Comparison of ENCODE assay signal across 12 cellular contexts in genomic region chr21:21373969-21374368, GRCh38.
DNase-seq lines count a peak whose midpoint lies in the region; ATAC-seq and TF ChIP-seq lines count a peak whose summit lies in the region.
"Had no signal": no experiment of that assay in that cellular context is flagged by ENCODE, and none has a peak within 500 bp of the region (broad histone marks: within the 10 kb centered on the region; RNA-seq: fewer than 3 reads in every experiment).

No MANE protein-coding gene starts in this region.

- H3K4me2 ChIP-seq in GM23248 (ENCODE audit: unreplicated experiment) (no peak overlapping the region), osteoblast (ENCODE audit: insufficient read depth, low read length) (no peak overlapping the region), OCI-LY7 (ENCODE audit: low read length) (no peak overlapping the region)

- H3K36me3 ChIP-seq in GM23248 (ENCODE audit: low read depth) (no peaks in the 10 kb centered on the region), brain microvascular endothelial cell (replicated peaks) (no peaks in the 10 kb centered on the region), osteoblast (ENCODE audit: insufficient read depth, low read length) (no peaks in the 10 kb centered on the region), OCI-LY7 (ENCODE audit: insufficient read depth, low read length) (no peaks in the 10 kb centered on the region)
- H3K36me3 ChIP-seq: esophagus squamous epithelium, sigmoid colon had no signal

- H4K20me1 ChIP-seq in GM23248 (ENCODE audit: insufficient read depth) (no peaks in the 10 kb centered on the region), osteoblast (ENCODE audit: insufficient read depth, low read length) (no peaks in the 10 kb centered on the region), OCI-LY7 (ENCODE audit: insufficient read depth, low read length) (no peaks in the 10 kb centered on the region)

- H3K4me1 Mint-ChIP-seq in activated T-helper 17 cell treated with anti-CD3 and anti-CD28 coated beads, Interleukin-2, amount 50 U/mL, for 72 hours: no peaks in the 10 kb centered on the region

- POLR2A ChIA-PET in OCI-LY7 (lab: Charles Lee): interaction anchor here (0.6 kb wide), 1 partner anchor 62 kb away, joined by 3 read pairs; no protein-coding TSS in a partner anchor

- no peak for ATAC-seq in activated T-helper 17 cell treated with anti-CD3 and anti-CD28 coated beads, Interleukin-2, amount 50 U/mL, for 72 hours (replicated peaks)

- no peaks in the 10 kb centered on the region for H3K27me3 ChIP-seq in GM23248 (replicated peaks; ENCODE audit: insufficient read depth)
- no peaks in the 10 kb centered on the region for H3K27me3 ChIP-seq in brain microvascular endothelial cell (replicated peaks)
- H3K27me3 ChIP-seq in osteoblast (ENCODE audit: insufficient read depth, low read length): no peaks in the 10 kb centered on the region
- H3K27me3 ChIP-seq: esophagus squamous epithelium, sigmoid colon had no signal

- H2AFZ ChIP-seq in GM23248 (no peak overlapping the region), osteoblast (ENCODE audit: low read length) (no peak overlapping the region), OCI-LY7 (ENCODE audit: low read length) (no peak overlapping the region)

- H3K4me3 ChIP-seq in GM23248: no peak overlapping the region
- no peak overlapping the region for H3K4me3 ChIP-seq in brain microvascular endothelial cell (ENCODE audit: low read depth, low read length)
- no peak overlapping the region for H3K4me3 ChIP-seq in osteoblast (ENCODE audit: insufficient read depth, low read length)
- no peak overlapping the region for H3K4me3 ChIP-seq in OCI-LY7 (ENCODE audit: low read depth, low read length, poor library complexity, severe bottlenecking)
- H3K4me3 ChIP-seq: esophagus squamous epithelium, sigmoid colon had no signal

- no peaks in the 10 kb centered on the region for H3K9me3 Mint-ChIP-seq in activated T-helper 17 cell treated with anti-CD3 and anti-CD28 coated beads, Interleukin-2, amount 50 U/mL, for 72 hours
- H3K9me3 Mint-ChIP-seq: T-helper 1 cell treated with Interleukin-12 subunit alpha and Interleukin-12 subunit beta and Interleukin-4 antibody, amounts not matched to agents 30 μg/mL and 1 μg/mL, for 36 hours had no signal

- H3K36me3 Mint-ChIP-seq in activated T-helper 17 cell treated with anti-CD3 and anti-CD28 coated beads, Interleukin-2, amount 50 U/mL, for 72 hours (ENCODE audit: low read depth): no peaks in the 10 kb centered on the region

- DNase-seq in GM23248: peak; percentile 2
- DNase-seq in NCI-H2227 treated with DMSO at 0.1 percent for 48 hours (lab: John Stamatoyannopoulos, UW): peak; percentile 63
- no peak for DNase-seq in brain microvascular endothelial cell
- DNase-seq in osteoblast (ENCODE audit: insufficient read length, low spot score, missing footprints): no peak
- no peak for DNase-seq in OCI-LY7 (ENCODE audit: low spot score)
- DNase-seq in C1 segment of cervical spinal cord (lab: John Stamatoyannopoulos, UW): no peak
- DNase-seq in 8988T: no peak
- DNase-seq: activated naive CD4-positive, alpha-beta T cell treated with anti-CD3 and anti-CD28 coated beads, Interleukin-2, amount 50 U/mL, for 16 hours; esophagus squamous epithelium; sigmoid colon had no signal

- no peaks in the 10 kb centered on the region for H3K4me1 ChIP-seq in GM23248 (ENCODE audit: insufficient read depth)
- H3K4me1 ChIP-seq in osteoblast (ENCODE audit: insufficient read depth, low read length): no peaks in the 10 kb centered on the region
- H3K4me1 ChIP-seq in OCI-LY7 (ENCODE audit: insufficient read depth, low read length, poor library complexity, severe bottlenecking): no peaks in the 10 kb centered on the region
- H3K4me1 ChIP-seq: esophagus squamous epithelium, sigmoid colon had no signal

- peak; percentile 4 for TF ChIP-seq CTCF in brain microvascular endothelial cell (IDR thresholded peaks at IDR 0.05; ENCODE audit: low read depth, low read length, missing control alignments)
- peak; percentile 24 for TF ChIP-seq CTCF in osteoblast (IDR thresholded peaks at IDR 0.05; ENCODE audit: extremely low read depth, low read depth, low read length)
- no peak for TF ChIP-seq CTCF in OCI-LY7 (conservative IDR thresholded peaks at IDR 0.05; ENCODE audit: low read length)

- no peak overlapping the region for H3K27ac Mint-ChIP-seq in activated T-helper 17 cell treated with anti-CD3 and anti-CD28 coated beads, Interleukin-2, amount 50 U/mL, for 72 hours
- H3K27ac Mint-ChIP-seq: T-helper 1 cell treated with Interleukin-12 subunit alpha and Interleukin-12 subunit beta and Interleukin-4 antibody, amounts not matched to agents 30 μg/mL and 1 μg/mL, for 36 hours had no signal

- H3K27me3 Mint-ChIP-seq in activated T-helper 17 cell treated with anti-CD3 and anti-CD28 coated beads, Interleukin-2, amount 50 U/mL, for 72 hours: no peaks in the 10 kb centered on the region

- H3F3A ChIP-seq in GM23248 (ENCODE audit: insufficient read depth): no peaks in the 10 kb centered on the region

- H3K9me2 ChIP-seq in GM23248 (ENCODE audit: insufficient read depth): no peaks in the 10 kb centered on the region
- no peaks in the 10 kb centered on the region for H3K9me2 ChIP-seq in OCI-LY7 (ENCODE audit: insufficient read depth, low read length)

- intact Hi-C loops in OCI-LY7 (cut with micrococcal nuclease; ENCODE audit: unreplicated experiment): no loop called here

- no peaks in the 10 kb centered on the region for H3K79me2 ChIP-seq in GM23248 (ENCODE audit: insufficient read depth)
- H3K79me2 ChIP-seq in osteoblast (ENCODE audit: insufficient read depth, low read length): no peaks in the 10 kb centered on the region
- H3K79me2 ChIP-seq in OCI-LY7 (ENCODE audit: insufficient read depth, low read depth, low read length): no peaks in the 10 kb centered on the region

- H3K9me3 ChIP-seq in GM23248 (ENCODE audit: low read depth) (no peaks in the 10 kb centered on the region), osteoblast (ENCODE audit: low read depth, low read length) (no peaks in the 10 kb centered on the region), OCI-LY7 (ENCODE audit: low read length) (peaks cover 40% of the 10 kb centered on the region; the same call in 1 of the 2 replicates)
- H3K9me3 ChIP-seq: esophagus squamous epithelium, sigmoid colon had no signal

- H3K27ac ChIP-seq in GM23248 (no peak overlapping the region), brain microvascular endothelial cell (no peak overlapping the region), osteoblast (ENCODE audit: low read depth, low read length) (no peak overlapping the region), OCI-LY7 (ENCODE audit: low read depth, low read length, poor library complexity, severe bottlenecking) (no peak overlapping the region)
- H3K27ac ChIP-seq: esophagus squamous epithelium, sigmoid colon had no signal

- CTCF ChIA-PET in OCI-LY7 (lab: Charles Lee; ENCODE audit: unreplicated experiment): no interaction called here

- in situ Hi-C loops in GM23248 (cut with MboI) (no loop called here), brain microvascular endothelial cell (cut with HindIII; ENCODE audit: low pct_ligation_motif_present, low sequenced_read_pairs) (no loop called here)

- WGBS in GM23248 (ENCODE audit: low coverage in 1 of 2, low lambda C conversion rate in 2 of 2, missing lambda C conversion rate in 2 of 2), 2 experiments: 37 to 44% methylated on average over 1 of the region's 1 CpG

- H3K9ac ChIP-seq in GM23248: no peak overlapping the region

- BruUV-seq in OCI-LY7 (replicated peaks; lab: Mats Ljungman, UMichigan): no TSS peak

- no peak overlapping the region for H3K4me3 Mint-ChIP-seq in activated T-helper 17 cell treated with anti-CD3 and anti-CD28 coated beads, Interleukin-2, amount 50 U/mL, for 72 hours
- H3K4me3 Mint-ChIP-seq: T-helper 1 cell treated with Interleukin-12 subunit alpha and Interleukin-12 subunit beta and Interleukin-4 antibody, amounts not matched to agents 30 μg/mL and 1 μg/mL, for 36 hours had no signal

Comparison
In these comparisons a context has a peak if more than half of its experiments do, and no peak if none do; other contexts are left out.
1. DNase-seq: peak in GM23248 (single experiment) and NCI-H2227 treated with DMSO at 0.1 percent for 48 hours (single experiment); none in brain microvascular endothelial cell (single experiment), osteoblast (single experiment), OCI-LY7 (single experiment), C1 segment of cervical spinal cord (0 of 14) and 8988T (single experiment).